Comparison of ENCODE assay signal across 8 cellular contexts in genomic region chrX:107025538-107025937, GRCh38. TPM values are rescaled to one million over a fixed set of nuclear protein-coding genes. Genes with fewer than 3 reads are reported as not detected.
DNase-seq lines count a peak whose midpoint lies in the region; ATAC-seq, FAIRE-seq and TF ChIP-seq lines count a peak whose summit lies in the region.

No MANE protein-coding gene starts in this region.

- no peak overlapping the region for H3K4me3 ChIP-seq in WERI-Rb-1 (ENCODE audit: low read depth, low read length)

- peaks cover 44% of the 10 kb centered on the region for H3K27me3 Mint-ChIP-seq in activated T-cell treated with anti-CD3 and anti-CD28 coated beads, Interleukin-2, amount 50 U/mL, for 72 hours (ENCODE audit: low read depth)

- DNase-seq in ELF-1 (ENCODE audit: low read depth, low spot score) (peak; percentile 25), WERI-Rb-1 (no peak)
- no peak for DNase-seq in activated T-cell treated with anti-CD3 and anti-CD28 coated beads, Interleukin-2, amount 50 U/mL, for 72 hours

- no peaks in the 10 kb centered on the region for H3K9me3 Mint-ChIP-seq in activated T-cell treated with anti-CD3 and anti-CD28 coated beads, Interleukin-2, amount 50 U/mL, for 72 hours

- TF ChIP-seq CTCF in LNCAP (IDR thresholded peaks at IDR 0.05) (peak; percentile 62), WERI-Rb-1 (IDR thresholded peaks at IDR 0.05; ENCODE audit: low read depth, low read length) (peak; percentile 60)

- ATAC-seq in activated T-cell treated with anti-CD3 and anti-CD28 coated beads, Interleukin-2, amount 50 U/mL, for 72 hours (replicated peaks in 1 of 2) = no peak
- ATAC-seq in GM21447 (IDR thresholded peaks at IDR 0.05; ENCODE audit: unreplicated experiment) (no peak), HG02870 (IDR thresholded peaks at IDR 0.05; ENCODE audit: unreplicated experiment) (no peak), HG03280 (IDR thresholded peaks at IDR 0.05; ENCODE audit: unreplicated experiment) (no peak)

- peaks cover 5% of the 10 kb centered on the region for H3K27me3 ChIP-seq in WERI-Rb-1 (ENCODE audit: insufficient read depth, low read depth, severe bottlenecking)

- no peak overlapping the region for H3K27ac Mint-ChIP-seq in activated T-cell treated with anti-CD3 and anti-CD28 coated beads, Interleukin-2, amount 50 U/mL, for 72 hours

- no peaks in the 10 kb centered on the region for H3K4me1 Mint-ChIP-seq in activated T-cell treated with anti-CD3 and anti-CD28 coated beads, Interleukin-2, amount 50 U/mL, for 72 hours (ENCODE audit: low read depth)

- no peaks in the 10 kb centered on the region for H3K36me3 Mint-ChIP-seq in activated T-cell treated with anti-CD3 and anti-CD28 coated beads, Interleukin-2, amount 50 U/mL, for 72 hours (ENCODE audit: insufficient read depth in 2 of 2)

- no peaks in the 10 kb centered on the region for H3K36me3 ChIP-seq in WERI-Rb-1

- H3K4me3 Mint-ChIP-seq in activated T-cell treated with anti-CD3 and anti-CD28 coated beads, Interleukin-2, amount 50 U/mL, for 72 hours = no peak overlapping the region

- FAIRE-seq in islet of Langerhans (lab: Jason Lieb, UNC) = peak; percentile 90

- H3K27ac ChIP-seq in WERI-Rb-1 = no peak overlapping the region

- no peaks in the 10 kb centered on the region for H3K9me3 ChIP-seq in WERI-Rb-1 (ENCODE audit: severe bottlenecking)

RNA-seq across cellular contexts. Expression of gene MORC4, which starts 25.5 kb away (rescaled TPM):
- total RNA-seq in activated T-cell treated with anti-CD3 and anti-CD28 coated beads, Interleukin-2, amount 50 U/mL, for 72 hours = 10 to 100 TPM; 10.5 to 14.7 TPM
